Comparison of ENCODE assay signal across 1 cellular context in genomic region chr4:150216725-150217124, GRCh38.
A peak's percentile ranks its signal among the peaks of the same experiment; 100 is the strongest.
TF ChIP-seq lines count a peak whose summit lies in the region.

No MANE protein-coding gene starts in this region.

TF ChIP-seq in IMR-90, 13 proteins besides CTCF, POLR2A, EP300 and RAD21:
- TF ChIP-seq MAFK (IDR thresholded peaks at IDR 0.05; ENCODE audit: low read depth, low read length) = peak; percentile 38; the same call in 1 of the 2 replicates
- TF ChIP-seq ELK1 (IDR thresholded peaks at IDR 0.05; ENCODE audit: borderline replicate concordance, low read depth, low read length) = no peak
